27 cellular contexts compared by ENCODE assay signal in genomic region chrX:133437771-133438170, GRCh38. TPM values are rescaled to one million over a fixed set of nuclear protein-coding genes. Genes with fewer than 3 reads are reported as not detected.
"Had no signal": no experiment of that assay in that cellular context is flagged by ENCODE, and none has a peak within 500 bp of the region (broad histone marks: within the 10 kb centered on the region; RNA-seq: fewer than 3 reads in every experiment).

No MANE protein-coding gene starts in this region.

- H3K4me3 ChIP-seq: coronary artery, esophagus squamous epithelium, left lung, ovary, psoas muscle, sigmoid colon, stomach, thyroid gland, vagina had no signal

- H3K27me3 ChIP-seq: esophagus squamous epithelium, left lung, ovary, sigmoid colon, thyroid gland, vagina had no signal

- H3K9me3 Mint-ChIP-seq: naive thymus-derived CD8-positive, alpha-beta T cell; stimulated activated effector memory CD8-positive, alpha-beta T cell treated with anti-CD3 and anti-CD28 coated beads, Interleukin-12 subunit alpha, Interleukin-12 subunit beta, amount 100 ng/mL, for 72 hours had no signal

- H3K4me1 Mint-ChIP-seq: naive thymus-derived CD8-positive, alpha-beta T cell; stimulated activated effector memory CD8-positive, alpha-beta T cell treated with anti-CD3 and anti-CD28 coated beads, Interleukin-12 subunit alpha, Interleukin-12 subunit beta, amount 100 ng/mL, for 72 hours had no signal

- H3K27ac Mint-ChIP-seq: naive thymus-derived CD8-positive, alpha-beta T cell; nephron progenitor cell; stimulated activated effector memory CD8-positive, alpha-beta T cell treated with anti-CD3 and anti-CD28 coated beads, Interleukin-12 subunit alpha, Interleukin-12 subunit beta, amount 100 ng/mL, for 72 hours had no signal

- ATAC-seq: left cardiac atrium; left lung; naive thymus-derived CD8-positive, alpha-beta T cell; psoas muscle; right cardiac atrium; stimulated activated effector memory CD8-positive, alpha-beta T cell treated with anti-CD3 and anti-CD28 coated beads, Interleukin-12 subunit alpha, Interleukin-12 subunit beta, amount 100 ng/mL, for 72 hours had no signal

- FAIRE-seq: endometrium, frontal cortex had no signal

- H3K27ac ChIP-seq: coronary artery, esophagus squamous epithelium, left lung, ovary, psoas muscle, sigmoid colon, stomach, thyroid gland, vagina had no signal

- H3K36me3 ChIP-seq: esophagus squamous epithelium, left lung, ovary, sigmoid colon, stomach, thyroid gland, vagina had no signal

- H3K36me3 Mint-ChIP-seq: naive thymus-derived CD8-positive, alpha-beta T cell; stimulated activated effector memory CD8-positive, alpha-beta T cell treated with anti-CD3 and anti-CD28 coated beads, Interleukin-12 subunit alpha, Interleukin-12 subunit beta, amount 100 ng/mL, for 72 hours had no signal

- H3K4me3 Mint-ChIP-seq: naive thymus-derived CD8-positive, alpha-beta T cell; nephron progenitor cell; stimulated activated effector memory CD8-positive, alpha-beta T cell treated with anti-CD3 and anti-CD28 coated beads, Interleukin-12 subunit alpha, Interleukin-12 subunit beta, amount 100 ng/mL, for 72 hours had no signal

- H3K9me3 ChIP-seq: esophagus squamous epithelium, left lung, ovary, psoas muscle, sigmoid colon, thyroid gland, vagina had no signal

- H3K4me1 ChIP-seq: esophagus squamous epithelium, left lung, psoas muscle, sigmoid colon, stomach, thyroid gland, vagina had no signal

- DNase-seq: dermis blood vessel endothelial cell; effector memory CD4-positive, alpha-beta T cell; erythroblast; esophagus squamous epithelium; hypothalamus; left cardiac atrium; left lung; mesenchymal stem cell; naive thymus-derived CD8-positive, alpha-beta T cell; nephron progenitor cell; occipital lobe; ovary; posterior cingulate gyrus; psoas muscle; right cardiac atrium; sigmoid colon; stimulated activated CD4-positive, alpha-beta T cell treated with anti-CD3 and anti-CD28 coated beads, Interleukin-2, amount 100 ng/mL, for 24 hours; stimulated activated CD4-positive, alpha-beta T cell treated with anti-CD3 and anti-CD28 coated beads, Interleukin-4, amount 100 ng/mL, for 24 hours; stimulated activated naive CD4-positive, alpha-beta T cell treated with Interleukin-2 at 50 U/mL for 16 hours; stomach; thyroid gland; trophoblast cell had no signal

RNA-seq across cellular contexts. Expression of gene GPC4, which starts 22.5 kb away (rescaled TPM):
- total RNA-seq: naive thymus-derived CD8-positive, alpha-beta T cell had no signal
- polyA plus RNA-seq: naive thymus-derived CD8-positive, alpha-beta T cell had no signal
